In the genomic region with DNA sequence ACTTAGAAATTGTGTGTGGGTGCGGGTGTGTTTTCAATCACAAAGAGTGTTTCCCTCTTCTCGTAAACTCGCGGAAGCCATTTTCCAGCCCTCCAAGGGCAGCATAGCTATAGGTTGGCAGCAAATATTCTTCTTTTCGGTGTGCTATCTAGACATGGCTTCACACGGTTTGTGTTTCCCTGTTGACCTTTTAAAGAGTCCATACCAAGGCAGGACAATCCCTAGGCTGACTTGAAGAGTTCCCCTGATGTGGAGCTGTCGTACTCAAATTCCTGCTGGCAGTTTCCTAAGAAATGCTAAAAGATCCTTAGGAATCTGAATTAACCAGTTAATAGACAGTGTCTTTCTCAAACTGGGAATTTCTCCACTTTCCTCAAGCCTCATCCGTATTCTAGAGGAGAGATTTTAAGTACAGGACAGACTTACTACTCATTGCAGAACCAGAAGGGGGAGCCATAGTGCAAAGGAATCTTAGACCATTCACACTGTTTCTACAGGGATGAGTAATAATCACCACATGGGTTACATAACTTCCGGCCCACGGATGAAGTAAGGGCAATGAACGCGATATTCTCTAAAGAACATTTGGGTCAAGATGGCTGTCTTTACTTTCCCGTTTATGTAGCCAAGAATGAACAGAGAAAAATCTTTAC, we compare ENCODE assay signal across 8 cellular contexts.
DNase-seq lines count a peak whose midpoint lies in the region; ATAC-seq and TF ChIP-seq lines count a peak whose summit lies in the region.

No MANE protein-coding gene starts in this region.

- H3K36me3 Mint-ChIP-seq in activated CD8-positive, alpha-beta T cell treated with anti-CD3 and anti-CD28 coated beads for 36 hours (ENCODE audit: low read depth): no peaks in the 10 kb centered on the region
- H3K36me3 Mint-ChIP-seq in activated T-helper 2 cell treated with anti-CD3 and anti-CD28 coated beads, Interferon-gamma antibody, Interleukin-2, Interleukin-4, amounts not matched to agents 10 μg/mL and 5 μg/mL and 100 μg/mL, durations not matched to agents 14 hours and 24 hours and 36 hours (ENCODE audit: low read depth): no peaks in the 10 kb centered on the region

- no peak overlapping the region for H3K4me3 Mint-ChIP-seq in activated CD8-positive, alpha-beta T cell treated with anti-CD3 and anti-CD28 coated beads for 36 hours
- no peak overlapping the region for H3K4me3 Mint-ChIP-seq in activated T-helper 2 cell treated with anti-CD3 and anti-CD28 coated beads, Interferon-gamma antibody, Interleukin-2, Interleukin-4, amounts not matched to agents 10 μg/mL and 5 μg/mL and 100 μg/mL, durations not matched to agents 14 hours and 24 hours and 36 hours (ENCODE audit: low read depth)

- peak; percentile 58 for TF ChIP-seq CTCF in LNCaP clone FGC (IDR thresholded peaks at IDR 0.05; ENCODE audit: control insufficient read depth, extremely low read depth, insufficient read depth)
- TF ChIP-seq CTCF in activated CD8-positive, alpha-beta T cell treated with anti-CD3 and anti-CD28 coated beads for 36 hours (IDR thresholded peaks at IDR 0.05): peak; percentile 21

- no peak for ATAC-seq in activated CD8-positive, alpha-beta T cell treated with anti-CD3 and anti-CD28 coated beads for 36 hours
- peak; percentile 66 for ATAC-seq in left colon

- POLR2A ChIA-PET in activated CD8-positive, alpha-beta T cell treated with anti-CD3 and anti-CD28 coated beads for 36 hours (lab: Charles Lee): no interaction called here

- H3K27me3 Mint-ChIP-seq in activated CD8-positive, alpha-beta T cell treated with anti-CD3 and anti-CD28 coated beads for 36 hours: no peaks in the 10 kb centered on the region
- H3K27me3 Mint-ChIP-seq in activated T-helper 2 cell treated with anti-CD3 and anti-CD28 coated beads, Interferon-gamma antibody, Interleukin-2, Interleukin-4, amounts not matched to agents 10 μg/mL and 5 μg/mL and 100 μg/mL, durations not matched to agents 14 hours and 24 hours and 36 hours (ENCODE audit: low read depth): no peaks in the 10 kb centered on the region

- no peak overlapping the region for H3K27ac Mint-ChIP-seq in activated CD8-positive, alpha-beta T cell treated with anti-CD3 and anti-CD28 coated beads for 36 hours
- no peak overlapping the region for H3K27ac Mint-ChIP-seq in activated T-helper 2 cell treated with anti-CD3 and anti-CD28 coated beads, Interferon-gamma antibody, Interleukin-2, Interleukin-4, amounts not matched to agents 10 μg/mL and 5 μg/mL and 100 μg/mL, durations not matched to agents 14 hours and 24 hours and 36 hours

- H3K4me3 ChIP-seq in LNCaP clone FGC (ENCODE audit: low read depth, low read length): no peak overlapping the region

- DNase-seq in ELF-1 (ENCODE audit: low read depth, low spot score) (peak; percentile 18), LNCaP clone FGC (ENCODE audit: low read depth) (peak; percentile 59), left colon (no peak), NCI-H510A (lab: John Stamatoyannopoulos, UW) (no peak), posterior cingulate gyrus (no peak), NCI-H187 treated with DMSO at 0.1 percent for 48 hours (lab: John Stamatoyannopoulos, UW) (no peak)
- peak; percentile 36 for DNase-seq in activated CD8-positive, alpha-beta T cell treated with anti-CD3 and anti-CD28 coated beads for 36 hours
- no peak for DNase-seq in activated T-helper 2 cell treated with anti-CD3 and anti-CD28 coated beads, Interferon-gamma antibody, Interleukin-2, Interleukin-4, amounts not matched to agents 10 μg/mL and 5 μg/mL and 100 μg/mL, durations not matched to agents 14 hours and 24 hours and 36 hours (ENCODE audit: low spot score)

- CTCF ChIA-PET in activated CD8-positive, alpha-beta T cell treated with anti-CD3 and anti-CD28 coated beads for 36 hours (lab: Charles Lee): no interaction called here

- H3K9me3 Mint-ChIP-seq in activated CD8-positive, alpha-beta T cell treated with anti-CD3 and anti-CD28 coated beads for 36 hours: peaks cover 1% of the 10 kb centered on the region
- H3K9me3 Mint-ChIP-seq in activated T-helper 2 cell treated with anti-CD3 and anti-CD28 coated beads, Interferon-gamma antibody, Interleukin-2, Interleukin-4, amounts not matched to agents 10 μg/mL and 5 μg/mL and 100 μg/mL, durations not matched to agents 14 hours and 24 hours and 36 hours: peaks cover 14% of the 10 kb centered on the region

- no peaks in the 10 kb centered on the region for H3K4me1 Mint-ChIP-seq in activated CD8-positive, alpha-beta T cell treated with anti-CD3 and anti-CD28 coated beads for 36 hours (ENCODE audit: low read depth)
- peaks cover 1% of the 10 kb centered on the region for H3K4me1 Mint-ChIP-seq in activated T-helper 2 cell treated with anti-CD3 and anti-CD28 coated beads, Interferon-gamma antibody, Interleukin-2, Interleukin-4, amounts not matched to agents 10 μg/mL and 5 μg/mL and 100 μg/mL, durations not matched to agents 14 hours and 24 hours and 36 hours (ENCODE audit: low read depth)

- intact Hi-C loops in activated CD8-positive, alpha-beta T cell treated with anti-CD3 and anti-CD28 coated beads for 36 hours (cut with micrococcal nuclease): no loop called here
- intact Hi-C loops in left colon (cut with DNase I, micrococcal nuclease) (no loop called here), posterior cingulate gyrus (cut with DNase I) (no loop called here)
- intact Hi-C loops in activated T-helper 2 cell treated with anti-CD3 and anti-CD28 coated beads, Interferon-gamma antibody, Interleukin-2, Interleukin-4, amounts not matched to agents 10 μg/mL and 5 μg/mL and 100 μg/mL, durations not matched to agents 14 hours and 24 hours and 36 hours (cut with micrococcal nuclease): no loop called here

Comparison
In these comparisons a context has a peak if more than half of its experiments do, and no peak if none do; other contexts are left out.
1. DNase-seq: peak in ELF-1 (single experiment), LNCaP clone FGC (single experiment) and activated CD8-positive, alpha-beta T cell treated with anti-CD3 and anti-CD28 coated beads for 36 hours (single experiment); none in left colon (0 of 2), NCI-H510A (single experiment), posterior cingulate gyrus (0 of 10), activated T-helper 2 cell treated with anti-CD3 and anti-CD28 coated beads, Interferon-gamma antibody, Interleukin-2, Interleukin-4, amounts not matched to agents 10 μg/mL and 5 μg/mL and 100 μg/mL, durations not matched to agents 14 hours and 24 hours and 36 hours (single experiment) and NCI-H187 treated with DMSO at 0.1 percent for 48 hours (single experiment).